ENCODE assay signal across 8 cellular contexts in genomic region chr3:141294848-141295247, GRCh38.
DNase-seq lines count a peak whose midpoint lies in the region; ATAC-seq and FAIRE-seq lines count a peak whose summit lies in the region.

No MANE protein-coding gene starts in this region.

- peak; percentile 85 for DNase-seq in EL
- no peak for DNase-seq in T-helper 17 cell
- DNase-seq in fibroblast of gingiva (ENCODE audit: low read depth) = peak; percentile 28
- DNase-seq in ecto neural progenitor cell (ENCODE audit: low spot score) = no peak
- no peak for DNase-seq in frontal cortex (ENCODE audit: low spot score in 2 of 2)
- no peak for DNase-seq in stimulated activated CD4-positive, alpha-beta T cell treated with anti-CD3 and anti-CD28 coated beads, Interleukin-2, amount 100 ng/mL, for 48 hours

- H3K4me1 ChIP-seq in rectal smooth muscle tissue (ENCODE audit: control insufficient read depth, insufficient read depth, low read length) = peaks cover 13% of the 10 kb centered on the region

- H3K27ac Mint-ChIP-seq in T-helper 17 cell = peak overlapping the region; percentile 93

- H3K27me3 Mint-ChIP-seq in T-helper 17 cell = no peaks in the 10 kb centered on the region

- H3K4me1 Mint-ChIP-seq in T-helper 17 cell = peaks cover 11% of the 10 kb centered on the region

- peaks cover 2% of the 10 kb centered on the region for H3K36me3 Mint-ChIP-seq in T-helper 17 cell (ENCODE audit: low read depth)

- H3K27ac ChIP-seq in rectal smooth muscle tissue (ENCODE audit: low read depth, low read length) = no peak overlapping the region

- H3K36me3 ChIP-seq in rectal smooth muscle tissue (ENCODE audit: control insufficient read depth, insufficient read depth, low read length) = peaks cover 3% of the 10 kb centered on the region

- H3K27me3 ChIP-seq in rectal smooth muscle tissue (ENCODE audit: control insufficient read depth, insufficient read depth, low read length) = no peaks in the 10 kb centered on the region

- FAIRE-seq in frontal cortex (lab: Jason Lieb, UNC) = no peak

- peak overlapping the region; percentile 43 for H3K4me3 ChIP-seq in rectal smooth muscle tissue (ENCODE audit: low read length)

- no peaks in the 10 kb centered on the region for H3K9me3 ChIP-seq in T-helper 17 cell (ENCODE audit: control insufficient read depth, low read length, poor library complexity, severe bottlenecking)

- H3K9ac ChIP-seq in rectal smooth muscle tissue (ENCODE audit: low read length) = no peak overlapping the region

- H3K4me3 Mint-ChIP-seq in T-helper 17 cell = peak overlapping the region; percentile 82

- no peak for ATAC-seq in T-helper 17 cell
- ATAC-seq in GM19351 (IDR thresholded peaks at IDR 0.05; ENCODE audit: unreplicated experiment) = no peak

Comparison
In these comparisons a context has a peak if more than half of its experiments do, and no peak if none do; other contexts are left out.
1. DNase-seq: peak in EL (single experiment) and fibroblast of gingiva (single experiment); none in T-helper 17 cell (0 of 3), ecto neural progenitor cell (single experiment), frontal cortex (0 of 2) and stimulated activated CD4-positive, alpha-beta T cell treated with anti-CD3 and anti-CD28 coated beads, Interleukin-2, amount 100 ng/mL, for 48 hours (0 of 2).